In the genomic region with DNA sequence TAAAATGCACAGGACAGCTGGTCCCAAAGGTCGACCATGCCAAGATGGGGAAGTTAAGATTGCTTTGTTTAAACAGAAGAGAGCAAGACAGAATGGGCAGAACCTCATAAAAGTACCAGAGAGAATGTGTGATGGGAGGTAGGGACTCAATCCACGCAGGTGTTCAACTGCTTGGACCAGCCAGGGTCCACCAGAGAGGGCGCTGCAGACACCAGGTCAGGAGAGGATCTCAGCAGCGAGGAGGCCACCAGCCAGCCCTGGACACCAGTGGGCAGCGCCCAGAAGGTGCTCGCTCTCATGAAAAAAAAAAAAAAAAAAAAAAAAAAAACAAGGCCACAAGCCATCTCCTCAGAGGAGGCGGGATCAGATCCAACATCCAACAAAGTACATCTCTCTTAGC, we compare ENCODE assay signal across 1 cellular context.
TF ChIP-seq lines count a peak whose summit lies in the region.

No MANE protein-coding gene starts in this region.

TF ChIP-seq in WTC11, 78 proteins besides CTCF, POLR2A, EP300 and RAD21:
- no peak for TF ChIP-seq ARID4B (CRISPR knock-in tag; IDR thresholded peaks at IDR 0.05; ENCODE audit: borderline replicate concordance)
- no peak for TF ChIP-seq SP1 (CRISPR knock-in tag; conservative IDR thresholded peaks at IDR 0.05)
- TF ChIP-seq, protein P1, sequence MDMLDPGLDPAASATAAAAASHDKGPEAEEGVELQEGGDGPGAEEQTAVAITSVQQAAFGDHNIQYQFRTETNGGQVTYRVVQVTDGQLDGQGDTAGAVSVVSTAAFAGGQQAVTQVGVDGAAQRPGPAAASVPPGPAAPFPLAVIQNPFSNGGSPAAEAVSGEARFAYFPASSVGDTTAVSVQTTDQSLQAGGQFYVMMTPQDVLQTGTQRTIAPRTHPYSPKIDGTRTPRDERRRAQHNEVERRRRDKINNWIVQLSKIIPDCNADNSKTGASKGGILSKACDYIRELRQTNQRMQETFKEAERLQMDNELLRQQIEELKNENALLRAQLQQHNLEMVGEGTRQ (CRISPR knock-in tag; IDR thresholded peaks at IDR 0.05): no peak
- no peak for TF ChIP-seq SMAD3 (CRISPR knock-in tag; IDR thresholded peaks at IDR 0.05; ENCODE audit: borderline replicate concordance)
- no peak for TF ChIP-seq FOXJ3 (CRISPR knock-in tag; IDR thresholded peaks at IDR 0.05; ENCODE audit: borderline replicate concordance)
- TF ChIP-seq NFATC4 (CRISPR knock-in tag; IDR thresholded peaks at IDR 0.05): no peak
- TF ChIP-seq MYBL2 (CRISPR knock-in tag; IDR thresholded peaks at IDR 0.05): no peak
- TF ChIP-seq, protein P2, sequence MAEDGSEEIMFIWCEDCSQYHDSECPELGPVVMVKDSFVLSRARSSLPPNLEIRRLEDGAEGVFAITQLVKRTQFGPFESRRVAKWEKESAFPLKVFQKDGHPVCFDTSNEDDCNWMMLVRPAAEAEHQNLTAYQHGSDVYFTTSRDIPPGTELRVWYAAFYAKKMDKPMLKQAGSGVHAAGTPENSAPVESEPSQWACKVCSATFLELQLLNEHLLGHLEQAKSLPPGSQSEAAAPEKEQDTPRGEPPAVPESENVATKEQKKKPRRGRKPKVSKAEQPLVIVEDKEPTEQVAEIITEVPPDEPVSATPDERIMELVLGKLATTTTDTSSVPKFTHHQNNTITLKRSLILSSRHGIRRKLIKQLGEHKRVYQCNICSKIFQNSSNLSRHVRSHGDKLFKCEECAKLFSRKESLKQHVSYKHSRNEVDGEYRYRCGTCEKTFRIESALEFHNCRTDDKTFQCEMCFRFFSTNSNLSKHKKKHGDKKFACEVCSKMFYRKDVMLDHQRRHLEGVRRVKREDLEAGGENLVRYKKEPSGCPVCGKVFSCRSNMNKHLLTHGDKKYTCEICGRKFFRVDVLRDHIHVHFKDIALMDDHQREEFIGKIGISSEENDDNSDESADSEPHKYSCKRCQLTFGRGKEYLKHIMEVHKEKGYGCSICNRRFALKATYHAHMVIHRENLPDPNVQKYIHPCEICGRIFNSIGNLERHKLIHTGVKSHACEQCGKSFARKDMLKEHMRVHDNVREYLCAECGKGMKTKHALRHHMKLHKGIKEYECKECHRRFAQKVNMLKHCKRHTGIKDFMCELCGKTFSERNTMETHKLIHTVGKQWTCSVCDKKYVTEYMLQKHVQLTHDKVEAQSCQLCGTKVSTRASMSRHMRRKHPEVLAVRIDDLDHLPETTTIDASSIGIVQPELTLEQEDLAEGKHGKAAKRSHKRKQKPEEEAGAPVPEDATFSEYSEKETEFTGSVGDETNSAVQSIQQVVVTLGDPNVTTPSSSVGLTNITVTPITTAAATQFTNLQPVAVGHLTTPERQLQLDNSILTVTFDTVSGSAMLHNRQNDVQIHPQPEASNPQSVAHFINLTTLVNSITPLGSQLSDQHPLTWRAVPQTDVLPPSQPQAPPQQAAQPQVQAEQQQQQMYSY (CRISPR knock-in tag; IDR thresholded peaks at IDR 0.05): no peak
- TF ChIP-seq ZNF416 (CRISPR knock-in tag; IDR thresholded peaks at IDR 0.05): no peak
- TF ChIP-seq, protein P3, sequence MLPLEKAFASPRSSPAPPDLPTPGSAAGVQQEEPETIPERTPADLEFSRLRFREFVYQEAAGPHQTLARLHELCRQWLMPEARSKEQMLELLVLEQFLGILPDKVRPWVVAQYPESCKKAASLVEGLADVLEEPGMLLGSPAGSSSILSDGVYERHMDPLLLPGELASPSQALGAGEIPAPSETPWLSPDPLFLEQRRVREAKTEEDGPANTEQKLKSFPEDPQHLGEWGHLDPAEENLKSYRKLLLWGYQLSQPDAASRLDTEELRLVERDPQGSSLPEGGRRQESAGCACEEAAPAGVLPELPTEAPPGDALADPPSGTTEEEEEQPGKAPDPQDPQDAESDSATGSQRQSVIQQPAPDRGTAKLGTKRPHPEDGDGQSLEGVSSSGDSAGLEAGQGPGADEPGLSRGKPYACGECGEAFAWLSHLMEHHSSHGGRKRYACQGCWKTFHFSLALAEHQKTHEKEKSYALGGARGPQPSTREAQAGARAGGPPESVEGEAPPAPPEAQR (CRISPR knock-in tag; IDR thresholded peaks at IDR 0.05): no peak
- no peak for TF ChIP-seq ZNF532 (CRISPR knock-in tag; IDR thresholded peaks at IDR 0.05; ENCODE audit: borderline replicate concordance)
- no peak for TF ChIP-seq ZNF512 (CRISPR knock-in tag; IDR thresholded peaks at IDR 0.05; ENCODE audit: borderline replicate concordance)
- no peak for TF ChIP-seq NR3C1 (CRISPR knock-in tag; conservative IDR thresholded peaks at IDR 0.05; ENCODE audit: low read depth)
- no peak for TF ChIP-seq PRRX2 (CRISPR knock-in tag; IDR thresholded peaks at IDR 0.05)
